In genomic region chr17:1058423-1059130, GRCh38 we compare ENCODE assay signal across 8 cellular contexts.
DNase-seq lines count a peak whose midpoint lies in the region; ATAC-seq and TF ChIP-seq lines count a peak whose summit lies in the region.

No MANE protein-coding gene starts in this region.

- POLR2A ChIA-PET in activated naive CD8-positive, alpha-beta T cell treated with anti-CD3 and anti-CD28 coated beads, Interleukin-2, amount 10 ng/mL, durations not matched to agents 7 days and 5 days (lab: Charles Lee) = interaction anchor here (0.6 kb wide), 1 partner anchor 57 kb away, joined by 4 read pairs; no protein-coding TSS in a partner anchor

- H3K9me3 ChIP-seq in RWPE2 (ENCODE audit: severe bottlenecking) = no peaks in the 10 kb centered on the region

- H3K27me3 Mint-ChIP-seq in activated naive CD8-positive, alpha-beta T cell treated with anti-CD3 and anti-CD28 coated beads, Interleukin-2, amount 10 ng/mL, durations not matched to agents 7 days and 5 days = no peaks in the 10 kb centered on the region

- no peak overlapping the region for H3K4me3 Mint-ChIP-seq in activated naive CD8-positive, alpha-beta T cell treated with anti-CD3 and anti-CD28 coated beads, Interleukin-2, amount 10 ng/mL, durations not matched to agents 7 days and 5 days

- no peaks in the 10 kb centered on the region for H3K4me1 Mint-ChIP-seq in activated naive CD8-positive, alpha-beta T cell treated with anti-CD3 and anti-CD28 coated beads, Interleukin-2, amount 10 ng/mL, durations not matched to agents 7 days and 5 days

- no peak overlapping the region for H3K4me3 ChIP-seq in RWPE2 (ENCODE audit: severe bottlenecking)

- no peak for ATAC-seq in activated CD4-positive, CD25-positive, alpha-beta regulatory T cell treated with anti-CD3 and anti-CD28 coated beads, Interleukin-2, amount 50 U/mL, for 24 hours
- ATAC-seq in RWPE2 (ENCODE audit: low read depth) (no peak), HG02981 (IDR thresholded peaks at IDR 0.05; ENCODE audit: unreplicated experiment) (no peak)
- ATAC-seq in activated naive CD8-positive, alpha-beta T cell treated with anti-CD3 and anti-CD28 coated beads, Interleukin-2, amount 10 ng/mL, durations not matched to agents 7 days and 5 days (ENCODE audit: low read depth) = peak; percentile 26
- ATAC-seq in stimulated activated naive CD8-positive, alpha-beta T cell treated with anti-CD3 and anti-CD28 coated beads, Interleukin-15, Interleukin-2, amounts not matched to agents 100 U/mL and 50 U/mL, for 24 hours = no peak

- no peaks in the 10 kb centered on the region for H3K9me3 Mint-ChIP-seq in activated naive CD8-positive, alpha-beta T cell treated with anti-CD3 and anti-CD28 coated beads, Interleukin-2, amount 10 ng/mL, durations not matched to agents 7 days and 5 days

- H3K36me3 Mint-ChIP-seq in activated naive CD8-positive, alpha-beta T cell treated with anti-CD3 and anti-CD28 coated beads, Interleukin-2, amount 10 ng/mL, durations not matched to agents 7 days and 5 days = peaks cover 22% of the 10 kb centered on the region

- H3K4me1 ChIP-seq in RWPE2 (ENCODE audit: insufficient read depth, poor library complexity, severe bottlenecking) = peaks cover 7% of the 10 kb centered on the region

- no peak overlapping the region for H3K27ac ChIP-seq in RWPE2 (ENCODE audit: poor library complexity, severe bottlenecking)

- DNase-seq in activated CD4-positive, CD25-positive, alpha-beta regulatory T cell (lab: John Stamatoyannopoulos, UW) = peak; percentile 13 to 45 (median 16)
- DNase-seq in RWPE2 (ENCODE audit: low spot score) = no peak
- DNase-seq in activated naive CD8-positive, alpha-beta T cell treated with anti-CD3 and anti-CD28 coated beads, Interleukin-2, amount 10 ng/mL, durations not matched to agents 7 days and 5 days = peak; percentile 73
- peak; percentile 29 for DNase-seq in kidney glomerular epithelial cell (lab: John Stamatoyannopoulos, UW)
- peak; percentile 78 for DNase-seq in stimulated activated naive CD8-positive, alpha-beta T cell treated with anti-CD3 and anti-CD28 coated beads, Interleukin-15, Interleukin-2, amounts not matched to agents 100 U/mL and 50 U/mL, for 24 hours
- DNase-seq in hippocampal formation (lab: John Stamatoyannopoulos, UW) = no peak

- H3K36me3 ChIP-seq in RWPE2 (ENCODE audit: low read depth) = peaks cover 54% of the 10 kb centered on the region

- H3K27me3 ChIP-seq in RWPE2 (ENCODE audit: insufficient read depth, poor library complexity, severe bottlenecking) = no peaks in the 10 kb centered on the region

- H3K27ac Mint-ChIP-seq in activated naive CD8-positive, alpha-beta T cell treated with anti-CD3 and anti-CD28 coated beads, Interleukin-2, amount 10 ng/mL, durations not matched to agents 7 days and 5 days = no peak overlapping the region

- TF ChIP-seq CTCF in RWPE2 (IDR thresholded peaks at IDR 0.05; ENCODE audit: poor library complexity, severe bottlenecking) = peak; percentile 73

Comparison
In these comparisons a context has a peak if more than half of its experiments do, and no peak if none do; other contexts are left out.
1. DNase-seq: peak in activated CD4-positive, CD25-positive, alpha-beta regulatory T cell (4 of 4), activated naive CD8-positive, alpha-beta T cell treated with anti-CD3 and anti-CD28 coated beads, Interleukin-2, amount 10 ng/mL, durations not matched to agents 7 days and 5 days (single experiment), kidney glomerular epithelial cell (single experiment) and stimulated activated naive CD8-positive, alpha-beta T cell treated with anti-CD3 and anti-CD28 coated beads, Interleukin-15, Interleukin-2, amounts not matched to agents 100 U/mL and 50 U/mL, for 24 hours (single experiment); none in RWPE2 (single experiment) and hippocampal formation (0 of 2).